2 cellular contexts compared by ENCODE assay signal in genomic region chr17:30186761-30187160, GRCh38.
TF ChIP-seq lines count a peak whose summit lies in the region.

No MANE protein-coding gene starts in this region.

TF ChIP-seq in HepG2, 621 proteins besides CTCF, POLR2A, EP300 and RAD21:
- TF ChIP-seq ZNF33B (CRISPR knock-in tag; IDR thresholded peaks at IDR 0.05) (no peak), KDM5A (IDR thresholded peaks at IDR 0.05; ENCODE audit: borderline replicate concordance, low read length) (no peak), MAFK (conservative IDR thresholded peaks at IDR 0.05 in 1 of 2, IDR thresholded peaks at IDR 0.05 in 1 of 2; ENCODE audit: low read length in 2 of 2) (peak; percentile 16 to 58; a peak in 2 of 4 replicates), MAFF (IDR thresholded peaks at IDR 0.05; ENCODE audit: low read depth, low read length) (peak; percentile 38; the same call in 1 of the 2 replicates), RBM22 (optimal IDR thresholded peaks at IDR 0.05; ENCODE audit: low read length) (no peak)

TF ChIP-seq in K562, 482 proteins besides CTCF, POLR2A, EP300 and RAD21:
- TF ChIP-seq ETS2 (tag; IDR thresholded peaks at IDR 0.05; ENCODE audit: borderline replicate concordance, poor library complexity, severe bottlenecking) (no peak), MAFG (tag; conservative IDR thresholded peaks at IDR 0.05) (0 out of 2 replicates have a peak, but pooled peaks have one; percentile 16), C11orf30 (IDR thresholded peaks at IDR 0.05; ENCODE audit: low read depth) (peak; percentile 62), TCFL5 (CRISPR knock-in tag; conservative IDR thresholded peaks at IDR 0.05) (no peak), MAFF (IDR thresholded peaks at IDR 0.05; ENCODE audit: low read length) (0 out of 2 replicates have a peak, but pooled peaks have one; percentile 26), ZNF316 (IDR thresholded peaks at IDR 0.05) (peak; percentile 86)
